Comparison of ENCODE assay signal across 10 cellular contexts in the genomic region with DNA sequence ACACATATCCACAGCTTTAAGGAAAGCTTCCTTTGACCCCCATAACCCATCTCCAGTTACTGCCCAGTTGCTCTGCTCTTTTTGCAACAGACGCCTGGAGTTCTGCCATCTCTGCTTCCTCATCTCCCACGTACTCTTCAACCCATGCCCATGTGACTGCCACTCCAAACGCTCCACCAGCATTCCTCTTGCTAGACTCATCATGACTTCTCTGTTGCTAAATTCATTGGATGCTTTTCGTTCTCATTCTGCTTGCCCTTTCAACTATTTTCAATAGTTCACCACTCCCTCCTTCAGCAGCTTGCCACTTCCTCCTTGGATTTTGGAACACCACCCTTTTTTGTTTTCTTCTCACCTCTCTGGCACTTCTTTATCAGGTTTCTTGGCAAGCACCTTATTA. TPM values are rescaled to one million over a fixed set of nuclear protein-coding genes. Genes with fewer than 3 reads are reported as not detected.
DNase-seq lines count a peak whose midpoint lies in the region; ATAC-seq and TF ChIP-seq lines count a peak whose summit lies in the region.
"Had no signal": no experiment of that assay in that cellular context is flagged by ENCODE, and none has a peak within 500 bp of the region (broad histone marks: within the 10 kb centered on the region; RNA-seq: fewer than 3 reads in every experiment).

No MANE protein-coding gene starts in this region.

- H3K4me1 Mint-ChIP-seq in nephron progenitor cell, result peaks cover 35% of the 10 kb centered on the region

- H4K20me1 ChIP-seq in PC-9 (ENCODE audit: insufficient read depth), result no peaks in the 10 kb centered on the region

- DNase-seq in ELR (ENCODE audit: low read depth) (peak; percentile 96), PC-9 (peak; percentile 87 to 95), fibroblast of gingiva (ENCODE audit: low read depth) (peak; percentile 99), pulmonary artery endothelial cell (ENCODE audit: low read depth, low spot score) (peak; percentile 76), nephron progenitor cell (no peak)
- DNase-seq in activated CD4-positive, alpha-beta T cell treated with anti-CD3 and anti-CD28 coated beads for 1 hour, result no peak
- DNase-seq: central memory CD4-positive, alpha-beta T cell had no signal

- no peaks in the 10 kb centered on the region for H3K9me3 Mint-ChIP-seq in nephron progenitor cell
- H3K9me3 Mint-ChIP-seq: T-helper 2 cell treated with Interferon-gamma antibody and Interleukin-4, amounts not matched to agents 5 μg/mL and 100 μg/mL, for 36 hours had no signal

- H3K27me3 Mint-ChIP-seq in nephron progenitor cell (ENCODE audit: low read depth, poor library complexity), result peaks cover 9% of the 10 kb centered on the region

- 0 out of 2 replicates have a peak, but pooled peaks cover 2% of the 10 kb centered on the region for H3K36me3 ChIP-seq in PC-9 (ENCODE audit: low read depth)

- peaks cover 45% of the 10 kb centered on the region for H3K4me1 ChIP-seq in PC-9 (replicated peaks; ENCODE audit: insufficient read depth)

- H3K9me3 ChIP-seq in PC-9 (ENCODE audit: insufficient read depth, low read depth), result no peaks in the 10 kb centered on the region

- no peak overlapping the region for H3K27ac Mint-ChIP-seq in nephron progenitor cell
- H3K27ac Mint-ChIP-seq: T-helper 2 cell treated with Interferon-gamma antibody and Interleukin-4, amounts not matched to agents 5 μg/mL and 100 μg/mL, for 36 hours had no signal

- ATAC-seq in GM21360 (IDR thresholded peaks at IDR 0.05; ENCODE audit: unreplicated experiment), result no peak
- ATAC-seq in GM19395 (IDR thresholded peaks at IDR 0.05; ENCODE audit: unreplicated experiment), result no peak

- intact Hi-C loops in PC-9 (cut with micrococcal nuclease; ENCODE audit: unreplicated experiment), result loop anchor here (5.0 kb wide), 1 partner anchor 42 kb away; no protein-coding TSS in a partner anchor

- H3F3A ChIP-seq in PC-9 (ENCODE audit: insufficient read depth, low read depth), result peaks cover 22% of the 10 kb centered on the region

- H3K4me3 Mint-ChIP-seq in nephron progenitor cell, result no peak overlapping the region
- H3K4me3 Mint-ChIP-seq: T-helper 2 cell treated with Interferon-gamma antibody and Interleukin-4, amounts not matched to agents 5 μg/mL and 100 μg/mL, for 36 hours had no signal

- peaks cover 21% of the 10 kb centered on the region for H3K79me2 ChIP-seq in PC-9 (ENCODE audit: low read depth)

- no TSS peak for BruUV-seq in PC-9 (replicated peaks; lab: Mats Ljungman, UMichigan)

- peaks cover 14% of the 10 kb centered on the region for H3K36me3 Mint-ChIP-seq in nephron progenitor cell (ENCODE audit: low read depth)

- H3K9me2 ChIP-seq in PC-9 (ENCODE audit: insufficient read depth), result no peaks in the 10 kb centered on the region; the same call in 1 of the 2 replicates

- CTCF ChIA-PET in PC-9 (lab: Charles Lee), result interaction anchor here (0.6 to 1.0 kb wide), 3 partner anchors 42 to 210 kb away, joined by 3 to 4 read pairs (median 3); no protein-coding TSS in a partner anchor

- POLR2A ChIA-PET in PC-9 (lab: Charles Lee; ENCODE audit: unreplicated experiment), result interaction anchor here (0.6 kb wide), 2 partner anchors 51 to 153 kb away, joined by 4 to 8 read pairs; no protein-coding TSS in a partner anchor

- H3K4me2 ChIP-seq in PC-9, result peak overlapping the region; percentile 61

- peak overlapping the region; percentile 94 for H3K27ac ChIP-seq in PC-9

- no peak for TF ChIP-seq CTCF in PC-9 (conservative IDR thresholded peaks at IDR 0.05)
- no peak for TF ChIP-seq CTCF in nephron progenitor cell (IDR thresholded peaks at IDR 0.05)

- H3K4me3 ChIP-seq in PC-9, result 0 out of 2 replicates have a peak overlapping the region, but pooled peaks have one; percentile 13

- H2AFZ ChIP-seq in PC-9, result no peak overlapping the region

- H3K27me3 ChIP-seq in PC-9 (ENCODE audit: insufficient read depth, low read depth), result no peaks in the 10 kb centered on the region

RNA-seq across cellular contexts. Expression of gene KNSTRN, which starts 2.7 kb away (rescaled TPM):
- total RNA-seq in PC-9 (2021) (85.2 and 95.6 TPM in 2 replicates), pulmonary artery endothelial cell (48.5 and 96.0 TPM in 2 replicates)

RNA-seq across cellular contexts. Expression of gene DISP2, which starts 21.8 kb away (rescaled TPM):
- total RNA-seq in PC-9 (2021) (0.35 and 0.63 TPM in 2 replicates), pulmonary artery endothelial cell (0.04 and 0.07 TPM in 2 replicates)

RNA-seq across cellular contexts. Expression of gene IVD, which starts 25.7 kb away (rescaled TPM):
- 82.5 and 83.7 TPM in 2 replicates for total RNA-seq in PC-9 (2021)
- total RNA-seq in pulmonary artery endothelial cell, result 43.4 and 50.7 TPM in 2 replicates

RNA-seq across cellular contexts. Expression of gene PHGR1, which starts 29.0 kb away (rescaled TPM):
- total RNA-seq in PC-9 (2021), result not detected in 2 replicates
- total RNA-seq in pulmonary artery endothelial cell, result not detected in 2 replicates

RNA-seq across cellular contexts. Expression of gene CCDC9B, which starts 39.1 kb away (rescaled TPM):
- total RNA-seq in PC-9 (2021) (141 and 168 TPM in 2 replicates), pulmonary artery endothelial cell (17.0 and 25.1 TPM in 2 replicates)

Comparison
In these comparisons a context has a peak if more than half of its experiments do, and no peak if none do; other contexts are left out.
1. DNase-seq: peak in ELR (single experiment), PC-9 (2 of 2), fibroblast of gingiva (single experiment) and pulmonary artery endothelial cell (single experiment); none in activated CD4-positive, alpha-beta T cell treated with anti-CD3 and anti-CD28 coated beads for 1 hour (single experiment) and nephron progenitor cell (single experiment).